12 cellular contexts compared by ENCODE assay signal in the genomic region with DNA sequence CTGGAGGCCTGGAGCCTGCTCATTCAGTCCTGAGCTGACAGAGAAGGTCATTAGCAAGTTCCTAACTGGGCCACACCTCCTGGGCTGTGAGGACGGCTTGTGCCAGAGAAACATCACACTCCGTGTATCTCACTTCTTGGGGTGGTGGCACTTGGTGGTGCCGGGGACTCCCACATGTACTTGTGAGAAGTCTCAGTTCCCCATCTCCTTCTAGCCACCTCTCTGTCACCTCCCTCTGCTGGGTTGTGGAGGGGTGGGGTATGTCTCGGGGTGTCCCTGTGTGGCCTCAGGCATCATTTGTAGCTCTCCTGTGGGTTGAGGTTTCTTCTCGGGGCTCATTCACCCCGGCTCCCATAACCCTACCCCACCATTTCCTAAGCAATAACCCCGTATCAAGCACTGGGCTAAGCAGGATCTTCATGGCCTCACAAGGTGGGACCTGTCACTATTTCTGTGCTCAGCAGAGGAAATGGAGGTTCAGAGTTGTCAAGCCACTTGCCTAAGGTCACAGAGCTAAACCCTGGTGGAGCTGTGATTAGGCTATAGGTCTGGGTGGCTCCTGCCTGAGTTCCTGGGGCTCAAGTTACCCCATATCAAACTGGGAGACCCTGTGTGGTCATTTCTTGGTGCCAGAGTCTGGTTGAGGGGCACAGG.
DNase-seq lines count a peak whose midpoint lies in the region; ATAC-seq and TF ChIP-seq lines count a peak whose summit lies in the region.
"Had no signal": no experiment of that assay in that cellular context is flagged by ENCODE, and none has a peak within 500 bp of the region (broad histone marks: within the 10 kb centered on the region; RNA-seq: fewer than 3 reads in every experiment).

No MANE protein-coding gene starts in this region.

- no peak overlapping the region for H3K27ac Mint-ChIP-seq in activated naive CD4-positive, alpha-beta T cell treated with anti-CD3 and anti-CD28 coated beads for 36 hours
- H3K27ac Mint-ChIP-seq: activated CD4-positive, alpha-beta T cell treated with anti-CD3 and anti-CD28 coated beads, Interleukin-2, amount 10 ng/mL, durations not matched to agents 7 days and 5 days had no signal

- no peak overlapping the region for H3K4me3 Mint-ChIP-seq in activated naive CD4-positive, alpha-beta T cell treated with anti-CD3 and anti-CD28 coated beads for 36 hours
- H3K4me3 Mint-ChIP-seq: activated CD4-positive, alpha-beta T cell treated with anti-CD3 and anti-CD28 coated beads, Interleukin-2, amount 10 ng/mL, durations not matched to agents 7 days and 5 days had no signal

- no peaks in the 10 kb centered on the region for H3K36me3 Mint-ChIP-seq in activated naive CD4-positive, alpha-beta T cell treated with anti-CD3 and anti-CD28 coated beads for 36 hours (ENCODE audit: low read depth)

- DNase-seq in GM10266 (ENCODE audit: extremely low spot score) (peak; percentile 75), RPMI8226 (peak; percentile 63), NCI-H146 treated with DMSO at 0.1 percent for 48 hours (lab: John Stamatoyannopoulos, UW; ENCODE audit: unreplicated experiment) (no peak)
- no peak for DNase-seq in stimulated activated CD4-positive, alpha-beta T cell treated with anti-CD3 and anti-CD28 coated beads, Interleukin-4, amount 100 ng/mL, for 4 hours
- DNase-seq in activated naive CD4-positive, alpha-beta T cell treated with anti-CD3 and anti-CD28 coated beads for 36 hours = no peak
- no peak for DNase-seq in activated CD4-positive, alpha-beta T cell treated with anti-CD3 and anti-CD28 coated beads, Interleukin-2, amount 50 U/mL, for 4 hours
- DNase-seq: activated CD4-positive, alpha-beta T cell treated with anti-CD3 and anti-CD28 coated beads, Interleukin-2, amount 10 ng/mL, durations not matched to agents 7 days and 5 days; NCI-H1694 treated with DMSO at 0.1 percent for 48 hours; pancreas had no signal

- no peak for TF ChIP-seq CTCF in GM10266 (IDR thresholded peaks at IDR 0.05; ENCODE audit: control insufficient read depth, insufficient read depth, low read depth, missing control alignments)

- CTCF ChIA-PET in activated naive CD4-positive, alpha-beta T cell treated with anti-CD3 and anti-CD28 coated beads for 36 hours (lab: Charles Lee) = interaction anchor here (0.8 to 1.1 kb wide), 2 partner anchors 298 to 306 kb away, joined by 3 read pairs; no protein-coding TSS in a partner anchor

- no peaks in the 10 kb centered on the region for H3K9me3 Mint-ChIP-seq in activated naive CD4-positive, alpha-beta T cell treated with anti-CD3 and anti-CD28 coated beads for 36 hours
- H3K9me3 Mint-ChIP-seq: activated CD4-positive, alpha-beta T cell treated with anti-CD3 and anti-CD28 coated beads, Interleukin-2, amount 10 ng/mL, durations not matched to agents 7 days and 5 days had no signal

- H3K27me3 Mint-ChIP-seq in activated naive CD4-positive, alpha-beta T cell treated with anti-CD3 and anti-CD28 coated beads for 36 hours (ENCODE audit: low read depth) = peaks cover 6% of the 10 kb centered on the region

- ATAC-seq in GM19395 (IDR thresholded peaks at IDR 0.05; ENCODE audit: unreplicated experiment) (peak; percentile 83), HG02870 (IDR thresholded peaks at IDR 0.05; ENCODE audit: unreplicated experiment) (peak; percentile 88)
- ATAC-seq: Panc1, pancreas had no signal

- H3K4me1 Mint-ChIP-seq in activated naive CD4-positive, alpha-beta T cell treated with anti-CD3 and anti-CD28 coated beads for 36 hours (ENCODE audit: low read depth) = peaks cover 14% of the 10 kb centered on the region

- intact Hi-C loops in activated naive CD4-positive, alpha-beta T cell treated with anti-CD3 and anti-CD28 coated beads for 36 hours (cut with micrococcal nuclease) = loop anchor here (5.0 kb wide), 2 partner anchors 93 to 142 kb away; a partner anchor contains a TSS

Comparison
In these comparisons a context has a peak if more than half of its experiments do, and no peak if none do; other contexts are left out.
1. DNase-seq: peak in GM10266 (single experiment) and RPMI8226 (single experiment); none in stimulated activated CD4-positive, alpha-beta T cell treated with anti-CD3 and anti-CD28 coated beads, Interleukin-4, amount 100 ng/mL, for 4 hours (0 of 2), activated naive CD4-positive, alpha-beta T cell treated with anti-CD3 and anti-CD28 coated beads for 36 hours (single experiment), NCI-H146 treated with DMSO at 0.1 percent for 48 hours (single experiment) and activated CD4-positive, alpha-beta T cell treated with anti-CD3 and anti-CD28 coated beads, Interleukin-2, amount 50 U/mL, for 4 hours (0 of 2).